In genomic region chr11:46363455-46363920, GRCh38 we compare ENCODE assay signal across 8 cellular contexts. TPM values are rescaled to one million over a fixed set of nuclear protein-coding genes. Genes with fewer than 3 reads are reported as not detected.
DNase-seq lines count a peak whose midpoint lies in the region; ATAC-seq and TF ChIP-seq lines count a peak whose summit lies in the region.

No MANE protein-coding gene starts in this region.

- H3K27ac ChIP-seq in brain microvascular endothelial cell (peak overlapping the region; percentile 69), suprapubic skin (peak overlapping the region; percentile 80)

- H3K36me3 ChIP-seq in brain microvascular endothelial cell (replicated peaks), result peaks cover 6% of the 10 kb centered on the region
- no peaks in the 10 kb centered on the region for H3K36me3 ChIP-seq in kidney epithelial cell (ENCODE audit: control insufficient read depth, insufficient read depth, low read length)
- H3K36me3 ChIP-seq in suprapubic skin, result peaks cover 13% of the 10 kb centered on the region

- DNase-seq in brain microvascular endothelial cell (peak; percentile 47), kidney epithelial cell (ENCODE audit: low read depth) (peak; percentile 45), suprapubic skin (ENCODE audit: low spot score in 2 of 2) (no peak), activated gamma-delta T cell treated with Interleukin-2 at 50 U/mL for 16 hours (no peak)
- DNase-seq in activated CD4-positive, alpha-beta T cell treated with anti-CD3 and anti-CD28 coated beads for 4 hours, result no peak

- ATAC-seq in HG03565 (IDR thresholded peaks at IDR 0.05; ENCODE audit: unreplicated experiment), result no peak
- no peak for ATAC-seq in activated CD4-positive, CD25-positive, alpha-beta regulatory T cell treated with anti-CD3 and anti-CD28 coated beads, Interleukin-2, amount 50 U/mL, for 24 hours

- peak overlapping the region; percentile 12 for H3K4me3 ChIP-seq in brain microvascular endothelial cell (ENCODE audit: low read depth, low read length)
- H3K4me3 ChIP-seq in kidney epithelial cell (ENCODE audit: low read depth, low read length), result no peak overlapping the region
- H3K4me3 ChIP-seq in suprapubic skin, result peak overlapping the region; percentile 38

- peak; percentile 49; the same call in 1 of the 2 replicates for TF ChIP-seq EP300 in Ishikawa (IDR thresholded peaks at IDR 0.05; ENCODE audit: borderline replicate concordance)
- no peak for TF ChIP-seq EP300 in suprapubic skin (IDR thresholded peaks at IDR 0.05)

- H3K4me1 ChIP-seq in suprapubic skin, result peaks cover 63% of the 10 kb centered on the region

- H3K27me3 ChIP-seq in brain microvascular endothelial cell (replicated peaks) (no peaks in the 10 kb centered on the region), kidney epithelial cell (ENCODE audit: control insufficient read depth, insufficient read depth, low read length) (no peaks in the 10 kb centered on the region), suprapubic skin (no peaks in the 10 kb centered on the region)

- TF ChIP-seq RAD21 in Ishikawa (IDR thresholded peaks at IDR 0.05; ENCODE audit: low read depth), result peak; percentile 5; the same call in 1 of the 2 replicates

- TF ChIP-seq POLR2A in suprapubic skin (IDR thresholded peaks at IDR 0.05), result no peak

- in situ Hi-C loops in brain microvascular endothelial cell (cut with HindIII; ENCODE audit: low pct_ligation_motif_present, low sequenced_read_pairs), result no loop called here

- WGBS in suprapubic skin, result 61% methylated on average over 10 of the region's 20 CpGs

- no peaks in the 10 kb centered on the region for H3K9me3 ChIP-seq in suprapubic skin

- TF ChIP-seq CTCF in brain microvascular endothelial cell (IDR thresholded peaks at IDR 0.05; ENCODE audit: low read depth, low read length, missing control alignments), result peak; percentile 57
- TF ChIP-seq CTCF in kidney epithelial cell (IDR thresholded peaks at IDR 0.05; ENCODE audit: insufficient read depth, low read length, poor library complexity, severe bottlenecking), result peak; percentile 43
- no peak for TF ChIP-seq CTCF in suprapubic skin (IDR thresholded peaks at IDR 0.05)

TF ChIP-seq in Ishikawa, 13 proteins besides CTCF, POLR2A, EP300 and RAD21:
- TF ChIP-seq CREB1 (IDR thresholded peaks at IDR 0.05; ENCODE audit: low read depth), result no peak
- TF ChIP-seq EGR1 (IDR thresholded peaks at IDR 0.05), result no peak
- TF ChIP-seq, protein P1, sequence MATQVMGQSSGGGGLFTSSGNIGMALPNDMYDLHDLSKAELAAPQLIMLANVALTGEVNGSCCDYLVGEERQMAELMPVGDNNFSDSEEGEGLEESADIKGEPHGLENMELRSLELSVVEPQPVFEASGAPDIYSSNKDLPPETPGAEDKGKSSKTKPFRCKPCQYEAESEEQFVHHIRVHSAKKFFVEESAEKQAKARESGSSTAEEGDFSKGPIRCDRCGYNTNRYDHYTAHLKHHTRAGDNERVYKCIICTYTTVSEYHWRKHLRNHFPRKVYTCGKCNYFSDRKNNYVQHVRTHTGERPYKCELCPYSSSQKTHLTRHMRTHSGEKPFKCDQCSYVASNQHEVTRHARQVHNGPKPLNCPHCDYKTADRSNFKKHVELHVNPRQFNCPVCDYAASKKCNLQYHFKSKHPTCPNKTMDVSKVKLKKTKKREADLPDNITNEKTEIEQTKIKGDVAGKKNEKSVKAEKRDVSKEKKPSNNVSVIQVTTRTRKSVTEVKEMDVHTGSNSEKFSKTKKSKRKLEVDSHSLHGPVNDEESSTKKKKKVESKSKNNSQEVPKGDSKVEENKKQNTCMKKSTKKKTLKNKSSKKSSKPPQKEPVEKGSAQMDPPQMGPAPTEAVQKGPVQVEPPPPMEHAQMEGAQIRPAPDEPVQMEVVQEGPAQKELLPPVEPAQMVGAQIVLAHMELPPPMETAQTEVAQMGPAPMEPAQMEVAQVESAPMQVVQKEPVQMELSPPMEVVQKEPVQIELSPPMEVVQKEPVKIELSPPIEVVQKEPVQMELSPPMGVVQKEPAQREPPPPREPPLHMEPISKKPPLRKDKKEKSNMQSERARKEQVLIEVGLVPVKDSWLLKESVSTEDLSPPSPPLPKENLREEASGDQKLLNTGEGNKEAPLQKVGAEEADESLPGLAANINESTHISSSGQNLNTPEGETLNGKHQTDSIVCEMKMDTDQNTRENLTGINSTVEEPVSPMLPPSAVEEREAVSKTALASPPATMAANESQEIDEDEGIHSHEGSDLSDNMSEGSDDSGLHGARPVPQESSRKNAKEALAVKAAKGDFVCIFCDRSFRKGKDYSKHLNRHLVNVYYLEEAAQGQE (IDR thresholded peaks at IDR 0.05; ENCODE audit: low read depth), result no peak
- 0 out of 2 replicates have a peak, but pooled peaks have one; percentile 28 for TF ChIP-seq USF1 (IDR thresholded peaks at IDR 0.05)
- peak; percentile 82 for TF ChIP-seq TCF12 (IDR thresholded peaks at IDR 0.05; ENCODE audit: low read depth)
- no peak for TF ChIP-seq TAF1 (IDR thresholded peaks at IDR 0.05; ENCODE audit: low read depth)
- TF ChIP-seq ZBTB7A (IDR thresholded peaks at IDR 0.05; ENCODE audit: low read depth), result no peak
- TF ChIP-seq CEBPB (IDR thresholded peaks at IDR 0.05), result no peak
- TF ChIP-seq MAX (IDR thresholded peaks at IDR 0.05), result peak; percentile 59; the same call in 1 of the 2 replicates
- no peak for TF ChIP-seq YY1 (IDR thresholded peaks at IDR 0.05; ENCODE audit: low read depth)
- TF ChIP-seq FOXM1 (IDR thresholded peaks at IDR 0.05; ENCODE audit: borderline replicate concordance, low read depth), result no peak
- TF ChIP-seq TEAD4 (IDR thresholded peaks at IDR 0.05), result peak; percentile 19; the same call in 1 of the 2 replicates
- TF ChIP-seq NFIC (IDR thresholded peaks at IDR 0.05), result peak; percentile 57

RNA-seq across cellular contexts. Expression of gene DGKZ, which starts 16.2 kb away (rescaled TPM):
- 69.6 and 95.7 TPM in 2 replicates for total RNA-seq in kidney epithelial cell
- 10 to 100 TPM; 60.5 to 91.0 (median 73.4) TPM for total RNA-seq in suprapubic skin

RNA-seq across cellular contexts. Expression of gene MDK, which starts 18.0 kb away (rescaled TPM):
- total RNA-seq in kidney epithelial cell, result 756 and 805 TPM in 2 replicates
- 10 to 100 TPM in 3 of 4 donors, 1 to 10 TPM in 1; 9.1 to 22.6 (median 13.9) TPM for total RNA-seq in suprapubic skin

RNA-seq across cellular contexts. Expression of gene CHRM4, which starts 28.1 kb away (rescaled TPM):
- 0.27 and 0.29 TPM in 2 replicates for total RNA-seq in kidney epithelial cell
- 1 to 10 TPM in 3 of 4 donors, under 1 TPM in 1; 0.80 to 3.0 (median 2.6) TPM for total RNA-seq in suprapubic skin

Comparison
In these comparisons a context has a peak if more than half of its experiments do, and no peak if none do; other contexts are left out.
1. DNase-seq: peak in brain microvascular endothelial cell (single experiment) and kidney epithelial cell (single experiment); none in suprapubic skin (0 of 2), activated CD4-positive, alpha-beta T cell treated with anti-CD3 and anti-CD28 coated beads for 4 hours (0 of 2) and activated gamma-delta T cell treated with Interleukin-2 at 50 U/mL for 16 hours (single experiment).
2. CTCF ChIP-seq: peak in brain microvascular endothelial cell (single experiment) and kidney epithelial cell (single experiment); none in suprapubic skin (0 of 2).
3. RNA of gene MDK, which starts 18.0 kb away (total RNA-seq): 756 to 805 TPM in kidney epithelial cell; 9.1 to 22.6 TPM in suprapubic skin; every median in the first group is over 10 times any median in the second.